In the genomic region with DNA sequence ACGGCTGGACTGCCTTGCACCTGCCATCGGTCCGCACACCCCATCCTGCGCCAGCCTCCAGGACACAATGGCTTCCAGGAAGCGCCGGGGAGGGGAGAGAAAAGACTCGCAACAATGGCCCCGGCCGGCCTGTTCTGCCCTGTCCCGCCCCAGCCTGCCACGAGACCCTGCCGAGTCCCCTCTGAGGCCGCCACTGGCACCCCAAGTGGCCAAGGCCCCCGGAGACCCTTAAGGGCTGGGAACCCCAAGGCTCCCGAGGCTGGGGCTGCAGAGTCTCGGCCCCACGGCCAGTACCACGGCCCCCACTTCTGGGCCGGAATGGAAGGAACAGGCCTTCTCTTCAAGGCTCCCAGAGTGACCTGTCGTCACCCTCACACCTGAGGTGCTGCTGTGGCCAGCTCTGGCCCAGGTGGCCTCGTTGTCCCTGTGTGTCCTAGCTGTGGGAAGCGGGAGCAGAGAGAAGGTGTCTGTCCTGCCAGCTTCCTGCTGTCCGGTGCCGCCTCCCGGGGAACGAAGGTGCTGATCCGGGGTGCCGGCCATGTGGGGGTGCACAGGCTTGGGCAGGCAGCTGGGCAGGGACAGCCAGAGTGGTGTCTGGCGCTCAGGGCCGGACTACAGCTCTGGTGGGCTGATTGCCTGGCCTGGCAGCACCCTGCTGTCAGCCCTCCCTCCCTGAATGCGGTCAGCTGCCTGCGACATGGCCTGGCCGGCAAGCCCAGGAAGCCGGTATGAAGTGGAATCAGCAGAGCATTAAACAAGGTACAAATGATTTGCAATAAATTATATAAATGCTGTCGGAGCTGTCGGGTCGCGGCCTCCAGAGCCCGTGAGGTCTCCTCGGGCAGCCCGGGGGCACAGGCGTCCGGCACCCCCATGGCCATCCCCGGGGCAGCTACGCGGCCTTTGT, we compare ENCODE assay signal across 16 cellular contexts. TPM values are rescaled to one million over a fixed set of nuclear protein-coding genes. Genes with fewer than 3 reads are reported as not detected.
DNase-seq lines count a peak whose midpoint lies in the region; ATAC-seq and TF ChIP-seq lines count a peak whose summit lies in the region.
"Had no signal": no experiment of that assay in that cellular context is flagged by ENCODE, and none has a peak within 500 bp of the region (broad histone marks: within the 10 kb centered on the region; RNA-seq: fewer than 3 reads in every experiment).

No MANE protein-coding gene starts in this region.

- TF ChIP-seq CTCF in vagina (IDR thresholded peaks at IDR 0.05) = no peak

- no peaks in the 10 kb centered on the region for H3K4me1 Mint-ChIP-seq in stimulated activated memory B cell treated with anti-CD40 and anti-IgM and Interleukin-4, amounts not matched to agents 10 μg/mL and 1 μg/mL and 100 μg/mL, for 72 hours
- no peaks in the 10 kb centered on the region for H3K4me1 Mint-ChIP-seq in activated CD4-positive, alpha-beta memory T cell treated with anti-CD3 and anti-CD28 coated beads for 36 hours (ENCODE audit: low read depth)

- peak overlapping the region; percentile 87 for H2BK12ac ChIP-seq in neuronal stem cell (ENCODE audit: low read length)

- peaks cover 37% of the 10 kb centered on the region for H3K27me3 Mint-ChIP-seq in stimulated activated memory B cell treated with anti-CD40 and anti-IgM and Interleukin-4, amounts not matched to agents 10 μg/mL and 1 μg/mL and 100 μg/mL, for 72 hours
- H3K27me3 Mint-ChIP-seq in activated CD4-positive, alpha-beta memory T cell treated with anti-CD3 and anti-CD28 coated beads for 36 hours = peaks cover 3% of the 10 kb centered on the region

- no peaks in the 10 kb centered on the region for H3K36me3 ChIP-seq in BLaER1 treated with 17β-estradiol and CSF1 and Interleukin-3, amounts not matched to agents 10 nM and 100 nM
- H3K36me3 ChIP-seq in ectodermal cell (ENCODE audit: control insufficient read depth, insufficient read depth, low read length) (no peaks in the 10 kb centered on the region), neuronal stem cell (replicated peaks in 1 of 2; ENCODE audit: control insufficient read depth in 2 of 2, insufficient read depth in 2 of 2, low read length in 2 of 2) (no peaks in the 10 kb centered on the region), vagina (no peaks in the 10 kb centered on the region)

- H3K9me3 ChIP-seq in BLaER1 treated with 17β-estradiol and CSF1 and Interleukin-3, amounts not matched to agents 10 nM and 100 nM (replicated peaks in 1 of 11) = peaks cover 0 to 6% (median 0%) of the 10 kb centered on the region in 11 experiments; a peak in 1 of 22 replicates
- H3K9me3 ChIP-seq in ectodermal cell (ENCODE audit: control insufficient read depth, low read length) = no peaks in the 10 kb centered on the region
- H3K9me3 ChIP-seq in neuronal stem cell (replicated peaks in 1 of 2; ENCODE audit: control insufficient read depth in 2 of 2, insufficient read depth in 1 of 2, low read depth in 1 of 2, low read length in 2 of 2) = peaks cover 4 to 6% of the 10 kb centered on the region in 2 donors
- H3K9me3 ChIP-seq in vagina = no peaks in the 10 kb centered on the region

- H3K9me3 Mint-ChIP-seq in stimulated activated memory B cell treated with anti-CD40 and anti-IgM and Interleukin-4, amounts not matched to agents 10 μg/mL and 1 μg/mL and 100 μg/mL, for 72 hours = peaks cover 2% of the 10 kb centered on the region
- H3K9me3 Mint-ChIP-seq in activated CD4-positive, alpha-beta memory T cell treated with anti-CD3 and anti-CD28 coated beads for 36 hours = peaks cover 7% of the 10 kb centered on the region

- H3K9ac ChIP-seq in BLaER1 treated with 17β-estradiol and CSF1 and Interleukin-3, amounts not matched to agents 10 nM and 100 nM = peak overlapping the region in 4 of 11 experiments; percentile 49 to 63 (median 51); a peak in 8 of 22 replicates
- peak overlapping the region; percentile 78 for H3K9ac ChIP-seq in neuronal stem cell (ENCODE audit: low read depth, low read length, poor library complexity)

- H4K8ac ChIP-seq in neuronal stem cell (ENCODE audit: low read depth, low read length) = no peak overlapping the region

- H2BK5ac ChIP-seq in neuronal stem cell (ENCODE audit: low read length) = peak overlapping the region; percentile 94

- no peak for TF ChIP-seq RAD21 in Ishikawa (IDR thresholded peaks at IDR 0.05; ENCODE audit: low read depth)

- CTCF ChIA-PET in activated CD4-positive, alpha-beta memory T cell treated with anti-CD3 and anti-CD28 coated beads for 36 hours (lab: Charles Lee) = no interaction called here

- H3K27ac ChIP-seq in BLaER1 treated with 17β-estradiol and CSF1 and Interleukin-3, amounts not matched to agents 10 nM and 100 nM = no peak overlapping the region; a peak in 1 of 22 replicates
- H3K27ac ChIP-seq in ectodermal cell (ENCODE audit: insufficient read depth, low read depth, low read length, poor library complexity, severe bottlenecking) = peak overlapping the region; percentile 67
- peak overlapping the region; percentile 44 for H3K27ac ChIP-seq in neuronal stem cell (replicated peaks; ENCODE audit: low read length)
- H3K27ac ChIP-seq in vagina = no peak overlapping the region

- H3K4me1 ChIP-seq in BLaER1 treated with 17β-estradiol and CSF1 and Interleukin-3, amounts not matched to agents 10 nM and 100 nM = peaks cover 6 to 80% (median 58%) of the 10 kb centered on the region in 10 experiments; a peak in 17 of 20 replicates
- H3K4me1 ChIP-seq in ectodermal cell (ENCODE audit: control insufficient read depth, insufficient read depth, low read length) (peaks cover 14% of the 10 kb centered on the region), neuronal stem cell (ENCODE audit: control insufficient read depth in 2 of 2, insufficient read depth in 1 of 2, low read depth in 1 of 2, low read length in 2 of 2) (peaks cover 17 to 23% of the 10 kb centered on the region in 2 donors), vagina (no peaks in the 10 kb centered on the region)

- H3K36me3 Mint-ChIP-seq in stimulated activated memory B cell treated with anti-CD40 and anti-IgM and Interleukin-4, amounts not matched to agents 10 μg/mL and 1 μg/mL and 100 μg/mL, for 72 hours = no peaks in the 10 kb centered on the region
- no peaks in the 10 kb centered on the region for H3K36me3 Mint-ChIP-seq in activated CD4-positive, alpha-beta memory T cell treated with anti-CD3 and anti-CD28 coated beads for 36 hours
- H3K36me3 Mint-ChIP-seq: CD4-positive, alpha-beta memory T cell had no signal

- no peak overlapping the region for H3K4ac ChIP-seq in neuronal stem cell (ENCODE audit: low read length)

- peak overlapping the region; percentile 41 for H4K91ac ChIP-seq in neuronal stem cell (ENCODE audit: low read depth, low read length, poor library complexity)

- 69 to 70% methylated on average over 46 of the region's 46 CpGs for WGBS in ectodermal cell, 2 experiments
- WGBS in neuronal stem cell (ENCODE audit: extremely low coverage in 2 of 2, insufficient read length in 2 of 2, insufficient replicate concordance in 1 of 2), 2 donors = no CpG with 5 or more reads among the region's 46 CpGs

- DNase-seq in neuronal stem cell (ENCODE audit: low spot score) (no peak), activated T-cell treated with anti-CD3 and anti-CD28 coated beads for 4 hours (no peak), vagina (ENCODE audit: extremely low spot score in 2 of 2) (no peak)
- DNase-seq in activated CD4-positive, alpha-beta memory T cell treated with anti-CD3 and anti-CD28 coated beads for 36 hours = no peak
- DNase-seq: AML-193; CD4-positive, alpha-beta memory T cell; GOT3; MM.1S; NCI-H2081 treated with DMSO at 0.1 percent for 48 hours; NCI-H2227 treated with DMSO at 0.1 percent for 48 hours; NCI-H774 had no signal

- peak overlapping the region; percentile 59 for H2BK15ac ChIP-seq in neuronal stem cell (ENCODE audit: low read length)

- intact Hi-C loops in activated CD4-positive, alpha-beta memory T cell treated with anti-CD3 and anti-CD28 coated beads for 36 hours (cut with micrococcal nuclease) = no loop called here
- intact Hi-C loops in vagina (cut with DNase I) = no loop called here

- peak overlapping the region; percentile 79 for H3K14ac ChIP-seq in neuronal stem cell (ENCODE audit: low read length)

- no peak overlapping the region for H3K27ac Mint-ChIP-seq in stimulated activated memory B cell treated with anti-CD40 and anti-IgM and Interleukin-4, amounts not matched to agents 10 μg/mL and 1 μg/mL and 100 μg/mL, for 72 hours
- no peak overlapping the region for H3K27ac Mint-ChIP-seq in activated CD4-positive, alpha-beta memory T cell treated with anti-CD3 and anti-CD28 coated beads for 36 hours
- H3K27ac Mint-ChIP-seq: CD4-positive, alpha-beta memory T cell had no signal

- peak overlapping the region; percentile 92 for H3K23ac ChIP-seq in neuronal stem cell (ENCODE audit: low read depth, low read length, poor library complexity)

- peak overlapping the region in 9 of 11 experiments; percentile 43 to 95 (median 82); a peak in 18 of 22 replicates for H3K4me2 ChIP-seq in BLaER1 treated with 17β-estradiol and CSF1 and Interleukin-3, amounts not matched to agents 10 nM and 100 nM
- H3K4me2 ChIP-seq in neuronal stem cell (ENCODE audit: insufficient read depth, low read length, poor library complexity, severe bottlenecking) = no peak overlapping the region

- peaks cover 0 to 17% (median 0%) of the 10 kb centered on the region in 11 experiments; a peak in 5 of 22 replicates for H4K20me1 ChIP-seq in BLaER1 treated with 17β-estradiol and CSF1 and Interleukin-3, amounts not matched to agents 10 nM and 100 nM

- POLR2A ChIA-PET in activated CD4-positive, alpha-beta memory T cell treated with anti-CD3 and anti-CD28 coated beads for 36 hours (lab: Charles Lee) = no interaction called here

- no peak for TF ChIP-seq EP300 in Ishikawa (IDR thresholded peaks at IDR 0.05; ENCODE audit: borderline replicate concordance)

- peak overlapping the region; percentile 65 for H2AFZ ChIP-seq in neuronal stem cell (ENCODE audit: low read length)

- peak overlapping the region; percentile 98 for H2AK5ac ChIP-seq in neuronal stem cell (ENCODE audit: low read depth, low read length)

- H2BK120ac ChIP-seq in neuronal stem cell (ENCODE audit: low read depth, low read length) = peak overlapping the region; percentile 95

- no peak for ATAC-seq in stimulated activated memory B cell treated with anti-CD40 and anti-IgM and Interleukin-4, amounts not matched to agents 10 μg/mL and 1 μg/mL and 100 μg/mL, for 72 hours

- peak overlapping the region; percentile 95 for H3K18ac ChIP-seq in neuronal stem cell (ENCODE audit: low read length)

- H3K79me1 ChIP-seq in neuronal stem cell (ENCODE audit: low read depth, low read length) = peaks cover 3% of the 10 kb centered on the region

- H3K4me3 ChIP-seq in BLaER1 treated with 17β-estradiol and CSF1 and Interleukin-3, amounts not matched to agents 10 nM and 100 nM = no peak overlapping the region
- H3K4me3 ChIP-seq in ectodermal cell (ENCODE audit: insufficient read depth, low read depth, low read length) (no peak overlapping the region), neuronal stem cell (ENCODE audit: low read length in 2 of 2) (no peak overlapping the region), vagina (no peak overlapping the region)

- TF ChIP-seq POLR2A in vagina (IDR thresholded peaks at IDR 0.05) = no peak

- peaks cover 0 to 20% (median 0%) of the 10 kb centered on the region in 11 experiments; a peak in 7 of 22 replicates for H3K27me3 ChIP-seq in BLaER1 treated with 17β-estradiol and CSF1 and Interleukin-3, amounts not matched to agents 10 nM and 100 nM
- no peaks in the 10 kb centered on the region for H3K27me3 ChIP-seq in ectodermal cell (ENCODE audit: control insufficient read depth, insufficient read depth, low read length, poor library complexity, severe bottlenecking)
- H3K27me3 ChIP-seq in neuronal stem cell (ENCODE audit: control insufficient read depth in 3 of 3, insufficient read depth in 3 of 3, low read depth in 1 of 3, low read length in 3 of 3) = peaks cover 0 to 32% (median 0%) of the 10 kb centered on the region in 3 experiments
- H3K27me3 ChIP-seq in vagina = no peaks in the 10 kb centered on the region

- no peak overlapping the region for H3K4me3 Mint-ChIP-seq in stimulated activated memory B cell treated with anti-CD40 and anti-IgM and Interleukin-4, amounts not matched to agents 10 μg/mL and 1 μg/mL and 100 μg/mL, for 72 hours
- no peak overlapping the region for H3K4me3 Mint-ChIP-seq in activated CD4-positive, alpha-beta memory T cell treated with anti-CD3 and anti-CD28 coated beads for 36 hours
- H3K4me3 Mint-ChIP-seq: CD4-positive, alpha-beta memory T cell had no signal

RNA-seq across cellular contexts. Expression of gene CACNA1H, which starts 8.2 kb away (rescaled TPM):
- 30.0 TPM for polyA plus RNA-seq in ectodermal cell (2013, experiment 1 of 4)
- polyA plus RNA-seq in ectodermal cell (2013, experiment 2 of 4) = 36.4 TPM
- polyA plus RNA-seq in ectodermal cell (2013, experiment 3 of 4) = 32.2 TPM
- 35.6 TPM for polyA plus RNA-seq in ectodermal cell (2013, experiment 4 of 4)
- 21.5 TPM for polyA plus RNA-seq in neuronal stem cell (2013, experiment 1 of 2)
- 21.7 TPM for polyA plus RNA-seq in neuronal stem cell (2013, experiment 2 of 2)
- total RNA-seq in activated CD4-positive, alpha-beta memory T cell treated with anti-CD3 and anti-CD28 coated beads for 36 hours = under 1 TPM; 0.26 to 0.61 TPM
- 10.8 TPM for total RNA-seq in vagina
- total RNA-seq: RPMI7951 had no signal

RNA-seq across cellular contexts. Expression of gene C1QTNF8, which starts 48.7 kb away (rescaled TPM):
- not detected for polyA plus RNA-seq in ectodermal cell (2013, experiment 1 of 4)
- not detected for polyA plus RNA-seq in ectodermal cell (2013, experiment 2 of 4)
- polyA plus RNA-seq in ectodermal cell (2013, experiment 3 of 4) = not detected
- polyA plus RNA-seq in ectodermal cell (2013, experiment 4 of 4) = not detected
- not detected for polyA plus RNA-seq in neuronal stem cell (2013, experiment 1 of 2)
- not detected for polyA plus RNA-seq in neuronal stem cell (2013, experiment 2 of 2)
- total RNA-seq in activated CD4-positive, alpha-beta memory T cell treated with anti-CD3 and anti-CD28 coated beads for 36 hours = not detected
- not detected for total RNA-seq in vagina
- total RNA-seq: CD4-positive, alpha-beta memory T cell; RPMI7951 had no signal
- polyA plus RNA-seq: CD4-positive, alpha-beta memory T cell had no signal

Comparison
In these comparisons a context has a peak if more than half of its experiments do, and no peak if none do; other contexts are left out.
1. H3K27ac ChIP-seq: peak in ectodermal cell (single experiment) and neuronal stem cell (single experiment); none in BLaER1 treated with 17β-estradiol and CSF1 and Interleukin-3, amounts not matched to agents 10 nM and 100 nM (0 of 11) and vagina (single experiment).